Comparison of ENCODE assay signal across 1 cellular context in genomic region chr3:170275832-170276231, GRCh38.
TF ChIP-seq lines count a peak whose summit lies in the region.

No MANE protein-coding gene starts in this region.

TF ChIP-seq in GM23338, 12 proteins besides CTCF, POLR2A, EP300 and RAD21 (continued from another document):
- TF ChIP-seq REST (IDR thresholded peaks at IDR 0.05; ENCODE audit: unreplicated experiment) (no peak), CREB1 (CRISPR knock-in tag; IDR thresholded peaks at IDR 0.05; ENCODE audit: low read depth) (no peak), POLR2AphosphoS5 (IDR thresholded peaks at IDR 0.05; ENCODE audit: low read depth) (no peak), ZNF114 (CRISPR knock-in tag; IDR thresholded peaks at IDR 0.05) (no peak), JUNB (IDR thresholded peaks at IDR 0.05; ENCODE audit: unreplicated experiment) (no peak)
